1 cellular context compared by ENCODE assay signal in the genomic region with DNA sequence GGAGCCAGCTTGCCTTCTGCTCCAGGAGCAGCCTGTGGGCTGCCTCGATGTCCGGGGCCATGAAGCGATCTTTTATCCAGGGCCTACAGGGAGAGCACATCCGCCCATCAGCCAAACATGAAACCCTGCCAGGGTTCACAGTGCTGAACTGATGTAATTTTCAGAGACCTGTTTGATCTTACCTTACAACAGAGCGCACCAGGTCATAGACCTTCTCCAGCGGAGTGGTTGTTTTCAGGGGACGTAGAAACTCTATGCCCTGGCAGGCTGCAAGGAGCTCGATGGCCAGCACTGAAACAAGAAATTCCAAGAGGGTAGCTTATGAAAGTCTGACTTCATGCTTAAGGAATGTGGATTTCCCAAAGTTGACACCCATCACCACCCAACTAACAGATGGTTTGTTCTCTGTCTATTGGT.
A peak's percentile ranks its signal among the peaks of the same experiment; 100 is the strongest.
TF ChIP-seq lines count a peak whose summit lies in the region.

No MANE protein-coding gene starts in this region.

TF ChIP-seq in HepG2, 621 proteins besides CTCF, POLR2A, EP300 and RAD21 (continued from another document and continues in another):
- TF ChIP-seq, protein P1, sequence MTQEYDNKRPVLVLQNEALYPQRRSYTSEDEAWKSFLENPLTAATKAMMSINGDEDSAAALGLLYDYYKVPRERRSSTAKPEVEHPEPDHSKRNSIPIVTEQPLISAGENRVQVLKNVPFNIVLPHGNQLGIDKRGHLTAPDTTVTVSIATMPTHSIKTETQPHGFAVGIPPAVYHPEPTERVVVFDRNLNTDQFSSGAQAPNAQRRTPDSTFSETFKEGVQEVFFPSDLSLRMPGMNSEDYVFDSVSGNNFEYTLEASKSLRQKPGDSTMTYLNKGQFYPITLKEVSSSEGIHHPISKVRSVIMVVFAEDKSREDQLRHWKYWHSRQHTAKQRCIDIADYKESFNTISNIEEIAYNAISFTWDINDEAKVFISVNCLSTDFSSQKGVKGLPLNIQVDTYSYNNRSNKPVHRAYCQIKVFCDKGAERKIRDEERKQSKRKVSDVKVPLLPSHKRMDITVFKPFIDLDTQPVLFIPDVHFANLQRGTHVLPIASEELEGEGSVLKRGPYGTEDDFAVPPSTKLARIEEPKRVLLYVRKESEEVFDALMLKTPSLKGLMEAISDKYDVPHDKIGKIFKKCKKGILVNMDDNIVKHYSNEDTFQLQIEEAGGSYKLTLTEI (CRISPR knock-in tag; conservative IDR thresholded peaks at IDR 0.05), result no peak
- no peak for TF ChIP-seq AKAP8 (CRISPR knock-in tag; IDR thresholded peaks at IDR 0.05)
- TF ChIP-seq BRD4 (CRISPR knock-in tag; IDR thresholded peaks at IDR 0.05), result no peak
- TF ChIP-seq FOXK2 (IDR thresholded peaks at IDR 0.05), result no peak
- no peak for TF ChIP-seq CHD4 (IDR thresholded peaks at IDR 0.05; ENCODE audit: borderline replicate concordance, low read length)
- TF ChIP-seq NFIB (CRISPR knock-in tag; IDR thresholded peaks at IDR 0.05; ENCODE audit: borderline replicate concordance), result no peak
- TF ChIP-seq, protein P2, sequence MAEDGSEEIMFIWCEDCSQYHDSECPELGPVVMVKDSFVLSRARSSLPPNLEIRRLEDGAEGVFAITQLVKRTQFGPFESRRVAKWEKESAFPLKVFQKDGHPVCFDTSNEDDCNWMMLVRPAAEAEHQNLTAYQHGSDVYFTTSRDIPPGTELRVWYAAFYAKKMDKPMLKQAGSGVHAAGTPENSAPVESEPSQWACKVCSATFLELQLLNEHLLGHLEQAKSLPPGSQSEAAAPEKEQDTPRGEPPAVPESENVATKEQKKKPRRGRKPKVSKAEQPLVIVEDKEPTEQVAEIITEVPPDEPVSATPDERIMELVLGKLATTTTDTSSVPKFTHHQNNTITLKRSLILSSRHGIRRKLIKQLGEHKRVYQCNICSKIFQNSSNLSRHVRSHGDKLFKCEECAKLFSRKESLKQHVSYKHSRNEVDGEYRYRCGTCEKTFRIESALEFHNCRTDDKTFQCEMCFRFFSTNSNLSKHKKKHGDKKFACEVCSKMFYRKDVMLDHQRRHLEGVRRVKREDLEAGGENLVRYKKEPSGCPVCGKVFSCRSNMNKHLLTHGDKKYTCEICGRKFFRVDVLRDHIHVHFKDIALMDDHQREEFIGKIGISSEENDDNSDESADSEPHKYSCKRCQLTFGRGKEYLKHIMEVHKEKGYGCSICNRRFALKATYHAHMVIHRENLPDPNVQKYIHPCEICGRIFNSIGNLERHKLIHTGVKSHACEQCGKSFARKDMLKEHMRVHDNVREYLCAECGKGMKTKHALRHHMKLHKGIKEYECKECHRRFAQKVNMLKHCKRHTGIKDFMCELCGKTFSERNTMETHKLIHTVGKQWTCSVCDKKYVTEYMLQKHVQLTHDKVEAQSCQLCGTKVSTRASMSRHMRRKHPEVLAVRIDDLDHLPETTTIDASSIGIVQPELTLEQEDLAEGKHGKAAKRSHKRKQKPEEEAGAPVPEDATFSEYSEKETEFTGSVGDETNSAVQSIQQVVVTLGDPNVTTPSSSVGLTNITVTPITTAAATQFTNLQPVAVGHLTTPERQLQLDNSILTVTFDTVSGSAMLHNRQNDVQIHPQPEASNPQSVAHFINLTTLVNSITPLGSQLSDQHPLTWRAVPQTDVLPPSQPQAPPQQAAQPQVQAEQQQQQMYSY (CRISPR knock-in tag; IDR thresholded peaks at IDR 0.05), result no peak
- TF ChIP-seq, protein P3, sequence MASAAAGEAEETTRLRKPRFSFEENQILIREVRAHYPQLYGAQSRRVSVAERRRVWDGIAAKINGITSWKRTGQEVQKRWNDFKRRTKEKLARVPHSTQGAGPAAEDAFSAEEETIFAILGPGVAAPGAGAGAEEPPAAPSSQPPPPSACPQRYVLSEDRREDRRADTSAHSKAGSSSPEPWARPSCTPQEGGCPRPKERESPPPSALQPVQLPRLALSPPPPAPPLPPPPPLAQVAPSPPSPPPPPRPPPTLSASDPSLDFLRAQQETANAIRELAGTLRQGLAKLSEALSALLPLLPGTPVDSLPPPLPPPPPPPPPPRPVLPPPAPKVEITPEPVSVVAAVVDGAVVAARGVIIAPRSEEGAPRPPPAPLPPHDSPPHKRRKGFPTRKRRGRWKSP (CRISPR knock-in tag; IDR thresholded peaks at IDR 0.05), result peak; percentile 40; the same call in 1 of the 2 replicates
- TF ChIP-seq, protein P4, sequence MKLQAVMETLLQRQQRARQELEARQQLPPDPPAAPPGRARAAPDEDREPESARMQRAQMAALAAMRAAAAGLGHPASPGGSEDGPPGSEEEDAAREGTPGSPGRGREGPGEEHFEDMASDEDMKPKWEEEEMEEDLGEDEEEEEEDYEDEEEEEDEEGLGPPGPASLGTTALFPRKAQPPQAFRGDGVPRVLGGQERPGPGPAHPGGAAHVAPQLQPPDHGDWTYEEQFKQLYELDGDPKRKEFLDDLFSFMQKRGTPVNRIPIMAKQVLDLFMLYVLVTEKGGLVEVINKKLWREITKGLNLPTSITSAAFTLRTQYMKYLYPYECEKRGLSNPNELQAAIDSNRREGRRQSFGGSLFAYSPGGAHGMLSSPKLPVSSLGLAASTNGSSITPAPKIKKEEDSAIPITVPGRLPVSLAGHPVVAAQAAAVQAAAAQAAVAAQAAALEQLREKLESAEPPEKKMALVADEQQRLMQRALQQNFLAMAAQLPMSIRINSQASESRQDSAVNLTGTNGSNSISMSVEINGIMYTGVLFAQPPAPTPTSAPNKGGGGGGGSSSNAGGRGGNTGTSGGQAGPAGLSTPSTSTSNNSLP (IDR thresholded peaks at IDR 0.05; ENCODE audit: low read depth, low read length), result peak; percentile 50; the same call in 1 of the 2 replicates
- TF ChIP-seq TSC22D2 (CRISPR knock-in tag; IDR thresholded peaks at IDR 0.05; ENCODE audit: borderline replicate concordance), result no peak
- peak; percentile 52; the same call in 1 of the 2 replicates for TF ChIP-seq ZNF331 (CRISPR knock-in tag; IDR thresholded peaks at IDR 0.05)
- no peak for TF ChIP-seq NAIF1 (CRISPR knock-in tag; IDR thresholded peaks at IDR 0.05; ENCODE audit: borderline replicate concordance)
- TF ChIP-seq ZFP37 (CRISPR knock-in tag; IDR thresholded peaks at IDR 0.05; ENCODE audit: borderline replicate concordance), result no peak
- TF ChIP-seq KLF16 (CRISPR knock-in tag; IDR thresholded peaks at IDR 0.05), result peak in 1 of 2 experiments; percentile 17; a peak in 1 of 4 replicates
- no peak for TF ChIP-seq PTBP1 (IDR thresholded peaks at IDR 0.05; ENCODE audit: low read depth, low read length, poor library complexity, severe bottlenecking)
- TF ChIP-seq, protein P5, sequence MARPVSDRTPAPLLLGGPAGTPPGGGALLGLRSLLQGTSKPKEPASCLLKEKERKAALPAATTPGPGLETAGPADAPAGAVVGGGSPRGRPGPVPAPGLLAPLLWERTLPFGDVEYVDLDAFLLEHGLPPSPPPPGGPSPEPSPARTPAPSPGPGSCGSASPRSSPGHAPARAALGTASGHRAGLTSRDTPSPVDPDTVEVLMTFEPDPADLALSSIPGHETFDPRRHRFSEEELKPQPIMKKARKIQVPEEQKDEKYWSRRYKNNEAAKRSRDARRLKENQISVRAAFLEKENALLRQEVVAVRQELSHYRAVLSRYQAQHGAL (CRISPR knock-in tag; IDR thresholded peaks at IDR 0.05; ENCODE audit: not compliant biosample characterization), result no peak
- TF ChIP-seq KLF6 (CRISPR knock-in tag; IDR thresholded peaks at IDR 0.05), result no peak
- no peak for TF ChIP-seq ZNF891 (CRISPR knock-in tag; IDR thresholded peaks at IDR 0.05)
- peak; percentile 70 for TF ChIP-seq SAP130 (CRISPR knock-in tag; IDR thresholded peaks at IDR 0.05; ENCODE audit: low read depth)
- TF ChIP-seq ZNF143 (CRISPR knock-in tag; IDR thresholded peaks at IDR 0.05), result no peak
- peak; percentile 63; the same call in 1 of the 2 replicates for TF ChIP-seq ZSCAN9 (CRISPR knock-in tag; IDR thresholded peaks at IDR 0.05; ENCODE audit: borderline replicate concordance)
- TF ChIP-seq ZNF530 (CRISPR knock-in tag; IDR thresholded peaks at IDR 0.05; ENCODE audit: low read depth), result no peak
- TF ChIP-seq, protein P6, sequence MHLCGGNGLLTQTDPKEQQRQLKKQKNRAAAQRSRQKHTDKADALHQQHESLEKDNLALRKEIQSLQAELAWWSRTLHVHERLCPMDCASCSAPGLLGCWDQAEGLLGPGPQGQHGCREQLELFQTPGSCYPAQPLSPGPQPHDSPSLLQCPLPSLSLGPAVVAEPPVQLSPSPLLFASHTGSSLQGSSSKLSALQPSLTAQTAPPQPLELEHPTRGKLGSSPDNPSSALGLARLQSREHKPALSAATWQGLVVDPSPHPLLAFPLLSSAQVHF (CRISPR knock-in tag; IDR thresholded peaks at IDR 0.05), result no peak
- TF ChIP-seq, protein P7, sequence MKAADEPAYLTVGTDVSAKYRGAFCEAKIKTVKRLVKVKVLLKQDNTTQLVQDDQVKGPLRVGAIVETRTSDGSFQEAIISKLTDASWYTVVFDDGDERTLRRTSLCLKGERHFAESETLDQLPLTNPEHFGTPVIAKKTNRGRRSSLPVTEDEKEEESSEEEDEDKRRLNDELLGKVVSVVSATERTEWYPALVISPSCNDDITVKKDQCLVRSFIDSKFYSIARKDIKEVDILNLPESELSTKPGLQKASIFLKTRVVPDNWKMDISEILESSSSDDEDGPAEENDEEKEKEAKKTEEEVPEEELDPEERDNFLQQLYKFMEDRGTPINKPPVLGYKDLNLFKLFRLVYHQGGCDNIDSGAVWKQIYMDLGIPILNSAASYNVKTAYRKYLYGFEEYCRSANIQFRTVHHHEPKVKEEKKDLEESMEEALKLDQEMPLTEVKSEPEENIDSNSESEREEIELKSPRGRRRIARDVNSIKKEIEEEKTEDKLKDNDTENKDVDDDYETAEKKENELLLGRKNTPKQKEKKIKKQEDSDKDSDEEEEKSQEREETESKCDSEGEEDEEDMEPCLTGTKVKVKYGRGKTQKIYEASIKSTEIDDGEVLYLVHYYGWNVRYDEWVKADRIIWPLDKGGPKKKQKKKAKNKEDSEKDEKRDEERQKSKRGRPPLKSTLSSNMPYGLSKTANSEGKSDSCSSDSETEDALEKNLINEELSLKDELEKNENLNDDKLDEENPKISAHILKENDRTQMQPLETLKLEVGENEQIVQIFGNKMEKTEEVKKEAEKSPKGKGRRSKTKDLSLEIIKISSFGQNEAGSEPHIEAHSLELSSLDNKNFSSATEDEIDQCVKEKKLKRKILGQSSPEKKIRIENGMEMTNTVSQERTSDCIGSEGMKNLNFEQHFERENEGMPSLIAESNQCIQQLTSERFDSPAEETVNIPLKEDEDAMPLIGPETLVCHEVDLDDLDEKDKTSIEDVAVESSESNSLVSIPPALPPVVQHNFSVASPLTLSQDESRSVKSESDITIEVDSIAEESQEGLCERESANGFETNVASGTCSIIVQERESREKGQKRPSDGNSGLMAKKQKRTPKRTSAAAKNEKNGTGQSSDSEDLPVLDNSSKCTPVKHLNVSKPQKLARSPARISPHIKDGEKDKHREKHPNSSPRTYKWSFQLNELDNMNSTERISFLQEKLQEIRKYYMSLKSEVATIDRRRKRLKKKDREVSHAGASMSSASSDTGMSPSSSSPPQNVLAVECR (CRISPR knock-in tag; IDR thresholded peaks at IDR 0.05; ENCODE audit: borderline replicate concordance), result no peak; the same call in 1 of the 2 replicates
- TF ChIP-seq ZNF850 (CRISPR knock-in tag; conservative IDR thresholded peaks at IDR 0.05), result no peak
- TF ChIP-seq, protein P8, sequence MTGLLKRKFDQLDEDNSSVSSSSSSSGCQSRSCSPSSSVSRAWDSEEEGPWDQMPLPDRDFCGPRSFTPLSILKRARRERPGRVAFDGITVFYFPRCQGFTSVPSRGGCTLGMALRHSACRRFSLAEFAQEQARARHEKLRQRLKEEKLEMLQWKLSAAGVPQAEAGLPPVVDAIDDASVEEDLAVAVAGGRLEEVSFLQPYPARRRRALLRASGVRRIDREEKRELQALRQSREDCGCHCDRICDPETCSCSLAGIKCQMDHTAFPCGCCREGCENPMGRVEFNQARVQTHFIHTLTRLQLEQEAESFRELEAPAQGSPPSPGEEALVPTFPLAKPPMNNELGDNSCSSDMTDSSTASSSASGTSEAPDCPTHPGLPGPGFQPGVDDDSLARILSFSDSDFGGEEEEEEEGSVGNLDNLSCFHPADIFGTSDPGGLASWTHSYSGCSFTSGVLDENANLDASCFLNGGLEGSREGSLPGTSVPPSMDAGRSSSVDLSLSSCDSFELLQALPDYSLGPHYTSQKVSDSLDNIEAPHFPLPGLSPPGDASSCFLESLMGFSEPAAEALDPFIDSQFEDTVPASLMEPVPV (CRISPR knock-in tag; IDR thresholded peaks at IDR 0.05), result no peak
- TF ChIP-seq ZNF34 (CRISPR knock-in tag; IDR thresholded peaks at IDR 0.05; ENCODE audit: borderline replicate concordance), result no peak
- TF ChIP-seq, protein P9, sequence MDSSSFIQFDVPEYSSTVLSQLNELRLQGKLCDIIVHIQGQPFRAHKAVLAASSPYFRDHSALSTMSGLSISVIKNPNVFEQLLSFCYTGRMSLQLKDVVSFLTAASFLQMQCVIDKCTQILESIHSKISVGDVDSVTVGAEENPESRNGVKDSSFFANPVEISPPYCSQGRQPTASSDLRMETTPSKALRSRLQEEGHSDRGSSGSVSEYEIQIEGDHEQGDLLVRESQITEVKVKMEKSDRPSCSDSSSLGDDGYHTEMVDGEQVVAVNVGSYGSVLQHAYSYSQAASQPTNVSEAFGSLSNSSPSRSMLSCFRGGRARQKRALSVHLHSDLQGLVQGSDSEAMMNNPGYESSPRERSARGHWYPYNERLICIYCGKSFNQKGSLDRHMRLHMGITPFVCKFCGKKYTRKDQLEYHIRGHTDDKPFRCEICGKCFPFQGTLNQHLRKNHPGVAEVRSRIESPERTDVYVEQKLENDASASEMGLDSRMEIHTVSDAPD (CRISPR knock-in tag; IDR thresholded peaks at IDR 0.05), result 0 out of 2 replicates have a peak, but pooled peaks have one; percentile 38
- TF ChIP-seq, protein P10, sequence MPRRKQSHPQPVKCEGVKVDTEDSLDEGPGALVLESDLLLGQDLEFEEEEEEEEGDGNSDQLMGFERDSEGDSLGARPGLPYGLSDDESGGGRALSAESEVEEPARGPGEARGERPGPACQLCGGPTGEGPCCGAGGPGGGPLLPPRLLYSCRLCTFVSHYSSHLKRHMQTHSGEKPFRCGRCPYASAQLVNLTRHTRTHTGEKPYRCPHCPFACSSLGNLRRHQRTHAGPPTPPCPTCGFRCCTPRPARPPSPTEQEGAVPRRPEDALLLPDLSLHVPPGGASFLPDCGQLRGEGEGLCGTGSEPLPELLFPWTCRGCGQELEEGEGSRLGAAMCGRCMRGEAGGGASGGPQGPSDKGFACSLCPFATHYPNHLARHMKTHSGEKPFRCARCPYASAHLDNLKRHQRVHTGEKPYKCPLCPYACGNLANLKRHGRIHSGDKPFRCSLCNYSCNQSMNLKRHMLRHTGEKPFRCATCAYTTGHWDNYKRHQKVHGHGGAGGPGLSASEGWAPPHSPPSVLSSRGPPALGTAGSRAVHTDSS (CRISPR knock-in tag; conservative IDR thresholded peaks at IDR 0.05), result no peak
- no peak for TF ChIP-seq SRF (IDR thresholded peaks at IDR 0.05; ENCODE audit: low read depth, low read length)
- TF ChIP-seq JDP2 (CRISPR knock-in tag; IDR thresholded peaks at IDR 0.05; ENCODE audit: borderline replicate concordance), result no peak
- 0 out of 2 replicates have a peak, but pooled peaks have one; percentile 9 for TF ChIP-seq KDM1A (CRISPR knock-in tag; IDR thresholded peaks at IDR 0.05)
- TF ChIP-seq TEAD3 (CRISPR knock-in tag; optimal IDR thresholded peaks at IDR 0.05; ENCODE audit: borderline replicate concordance), result peak; percentile 43
- no peak for TF ChIP-seq ZNF24 (IDR thresholded peaks at IDR 0.05)
- no peak for TF ChIP-seq ISX (CRISPR knock-in tag; conservative IDR thresholded peaks at IDR 0.05)
- peak; percentile 51; the same call in 1 of the 2 replicates for TF ChIP-seq ATF1 (CRISPR knock-in tag; IDR thresholded peaks at IDR 0.05)
- TF ChIP-seq FOXA1 (IDR thresholded peaks at IDR 0.05), result no peak
- 0 out of 2 replicates have a peak, but pooled peaks have one; percentile 13 for TF ChIP-seq FOXA1 (CRISPR knock-in tag; IDR thresholded peaks at IDR 0.05)
- no peak for TF ChIP-seq ZNF775 (CRISPR knock-in tag; IDR thresholded peaks at IDR 0.05; ENCODE audit: borderline replicate concordance)
- 0 out of 2 replicates have a peak, but pooled peaks have one; percentile 17 for TF ChIP-seq DPF2 (CRISPR knock-in tag; IDR thresholded peaks at IDR 0.05; ENCODE audit: borderline replicate concordance, low read depth)
- TF ChIP-seq CBX2 (IDR thresholded peaks at IDR 0.05; ENCODE audit: low read depth, low read length), result no peak
- TF ChIP-seq CBX2 (CRISPR knock-in tag; IDR thresholded peaks at IDR 0.05; ENCODE audit: low read depth), result no peak
